ENCODE assay signal across 8 cellular contexts in genomic region chr1:58783090-58783992, GRCh38. TPM values are rescaled to one million over a fixed set of nuclear protein-coding genes. Genes with fewer than 3 reads are reported as not detected.
DNase-seq lines count a peak whose midpoint lies in the region; ATAC-seq and TF ChIP-seq lines count a peak whose summit lies in the region.

No MANE protein-coding gene starts in this region.

- ATAC-seq in HG02759 (IDR thresholded peaks at IDR 0.05; ENCODE audit: unreplicated experiment) (peak; percentile 9), omental fat pad (ENCODE audit: low FRiP score) (no peak)

- H3K4me1 ChIP-seq in tibial nerve = peaks cover 0 to 30% (median 16%) of the 10 kb centered on the region in 4 donors

- H3K4me3 ChIP-seq in tibial nerve = peak overlapping the region; percentile 65 to 97 (median 81)

- H3K27me3 ChIP-seq in tibial nerve = no peaks in the 10 kb centered on the region

- H3K9me3 ChIP-seq in tibial nerve = peaks cover 0 to 5% (median 0%) of the 10 kb centered on the region in 4 donors

- no peak for TF ChIP-seq CTCF in omental fat pad (IDR thresholded peaks at IDR 0.05)
- peak in 1 of 5 experiments; percentile 9 for TF ChIP-seq CTCF in tibial nerve (IDR thresholded peaks at IDR 0.05)

- peak overlapping the region; percentile 95 to 100 (median 99) for H3K27ac ChIP-seq in tibial nerve

- peak in 1 of 2 donors; percentile 8 for TF ChIP-seq POLR2A in tibial nerve (IDR thresholded peaks at IDR 0.05)

- 1% methylated on average over 23 to 56 of the region's 86 CpGs for WGBS in tibial nerve, 2 donors

- DNase-seq in NCI-H2081 (lab: John Stamatoyannopoulos, UW) (peak; percentile 31 to 60), NCI-H2081 treated with DMSO at 0.1 percent for 48 hours (lab: John Stamatoyannopoulos, UW) (no peak), NCI-H748 treated with DMSO at 0.1 percent for 48 hours (lab: John Stamatoyannopoulos, UW) (peak; percentile 60), glomerular visceral epithelial cell (ENCODE audit: extremely low spot score) (peak; percentile 59), omental fat pad (ENCODE audit: low spot score) (peak; percentile 28), tibial nerve (ENCODE audit: low spot score in 2 of 2) (peak; percentile 37 to 45)
- peak; percentile 18 for DNase-seq in activated T-helper 9 cell treated with anti-CD3 and anti-CD28 coated beads, Interleukin-2, amount 50 U/mL, for 16 hours (ENCODE audit: low read depth)

- TF ChIP-seq EP300 in tibial nerve (IDR thresholded peaks at IDR 0.05) = peak in 1 of 2 donors; percentile 3

- H3K36me3 ChIP-seq in tibial nerve = peaks cover 0 to 8% (median 0%) of the 10 kb centered on the region in 3 donors

RNA-seq across cellular contexts. Expression of gene JUN, which starts 0.5 kb away (rescaled TPM):
- total RNA-seq in omental fat pad (100 to 1,000 TPM; 367 to 477 (median 404) TPM), tibial nerve (100 to 1,000 TPM; 169 to 267 (median 192) TPM)
